In the genomic region with DNA sequence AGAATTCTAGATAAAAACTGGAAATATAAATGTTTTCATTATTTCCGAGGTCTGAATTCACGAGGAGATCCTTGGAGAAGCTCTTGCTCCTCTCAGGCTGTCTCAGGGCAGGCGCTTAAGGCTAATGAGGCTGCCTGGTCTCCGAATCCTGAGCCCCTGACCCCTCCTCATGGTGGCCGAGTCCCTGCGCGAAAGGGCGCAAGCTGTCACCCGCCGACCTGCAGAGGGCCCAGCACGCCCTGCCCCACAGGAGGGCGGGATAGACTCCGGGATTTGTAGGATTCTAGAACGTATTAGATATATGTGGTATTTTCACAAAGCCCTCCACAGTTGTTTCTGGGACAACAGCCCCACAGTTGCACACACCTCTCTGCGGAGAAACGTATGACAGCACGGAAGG, we compare ENCODE assay signal across 37 cellular contexts.
"Had no signal": no experiment of that assay in that cellular context is flagged by ENCODE, and none has a peak within 500 bp of the region (broad histone marks: within the 10 kb centered on the region; RNA-seq: fewer than 3 reads in every experiment).

No MANE protein-coding gene starts in this region.

- H3K9me3 ChIP-seq: adrenal gland, body of pancreas, breast epithelium, MG63, Peyer's patch, SJSA1 had no signal

- H3K36me3 Mint-ChIP-seq: activated CD4-positive, alpha-beta memory T cell treated with anti-CD3 and anti-CD28 coated beads for 36 hours; activated CD8-positive, alpha-beta memory T cell treated with anti-CD3 and anti-CD28 coated beads, Interleukin-2, amount 10 ng/mL, durations not matched to agents 7 days and 5 days; activated naive CD4-positive, alpha-beta T cell treated with anti-CD3 and anti-CD28 coated beads, Interleukin-2, amount 50 U/mL, for 24 hours had no signal

- H3K4me1 Mint-ChIP-seq: activated B cell treated with CpG ODN at 0.5 μM for 24 hours; activated CD8-positive, alpha-beta memory T cell treated with anti-CD3 and anti-CD28 coated beads, Interleukin-2, amount 10 ng/mL, durations not matched to agents 7 days and 5 days; activated naive CD4-positive, alpha-beta T cell treated with anti-CD3 and anti-CD28 coated beads, Interleukin-2, amount 50 U/mL, for 24 hours had no signal

- H3K27me3 ChIP-seq: adrenal gland, body of pancreas, breast epithelium, MG63, Peyer's patch, SJSA1 had no signal

- H3K27me3 Mint-ChIP-seq: activated B cell treated with CpG ODN at 0.5 μM for 24 hours; activated CD4-positive, alpha-beta memory T cell treated with anti-CD3 and anti-CD28 coated beads for 36 hours; activated CD8-positive, alpha-beta memory T cell treated with anti-CD3 and anti-CD28 coated beads, Interleukin-2, amount 10 ng/mL, durations not matched to agents 7 days and 5 days had no signal

- H3K27ac Mint-ChIP-seq: activated B cell treated with CpG ODN at 0.5 μM for 24 hours; activated CD4-positive, alpha-beta memory T cell treated with anti-CD3 and anti-CD28 coated beads for 36 hours; activated CD8-positive, alpha-beta memory T cell treated with anti-CD3 and anti-CD28 coated beads, Interleukin-2, amount 10 ng/mL, durations not matched to agents 7 days and 5 days; activated naive CD4-positive, alpha-beta T cell treated with anti-CD3 and anti-CD28 coated beads, Interleukin-2, amount 50 U/mL, for 24 hours; activated T-helper 2 cell treated with anti-CD3 and anti-CD28 coated beads, Interferon-gamma antibody, Interleukin-2, Interleukin-4, amounts not matched to agents 10 μg/mL and 5 μg/mL and 100 μg/mL, durations not matched to agents 14 hours and 24 hours and 36 hours had no signal

- H3K9me3 Mint-ChIP-seq: activated B cell treated with CpG ODN at 0.5 μM for 24 hours; activated CD4-positive, alpha-beta memory T cell treated with anti-CD3 and anti-CD28 coated beads for 36 hours; activated naive CD4-positive, alpha-beta T cell treated with anti-CD3 and anti-CD28 coated beads, Interleukin-2, amount 50 U/mL, for 24 hours; activated T-helper 2 cell treated with anti-CD3 and anti-CD28 coated beads, Interferon-gamma antibody, Interleukin-2, Interleukin-4, amounts not matched to agents 10 μg/mL and 5 μg/mL and 100 μg/mL, durations not matched to agents 14 hours and 24 hours and 36 hours had no signal

- H3K4me3 Mint-ChIP-seq: activated B cell treated with CpG ODN at 0.5 μM for 24 hours; activated CD4-positive, alpha-beta memory T cell treated with anti-CD3 and anti-CD28 coated beads for 36 hours; activated CD8-positive, alpha-beta memory T cell treated with anti-CD3 and anti-CD28 coated beads, Interleukin-2, amount 10 ng/mL, durations not matched to agents 7 days and 5 days; activated naive CD4-positive, alpha-beta T cell treated with anti-CD3 and anti-CD28 coated beads, Interleukin-2, amount 50 U/mL, for 24 hours had no signal

- H3K27ac ChIP-seq: adrenal gland, body of pancreas, breast epithelium, Peyer's patch, SJSA1, VCaP had no signal

- FAIRE-seq: astrocyte had no signal

- ATAC-seq: activated CD8-positive, alpha-beta memory T cell treated with anti-CD3 and anti-CD28 coated beads, Interleukin-2, amount 10 ng/mL, durations not matched to agents 7 days and 5 days; body of pancreas; PC-3 had no signal

- DNase-seq: activated B cell treated with CpG ODN at 0.5 μM for 24 hours; activated CD4-positive, alpha-beta memory T cell treated with anti-CD3 and anti-CD28 coated beads for 36 hours; activated CD4-positive, alpha-beta T cell treated with anti-CD3 and anti-CD28 coated beads for 4 hours; activated CD4-positive, alpha-beta T cell treated with anti-CD3 and anti-CD28 coated beads, Interleukin-2, amount 50 U/mL, for 1 hour; activated CD4-positive, CD25-positive, alpha-beta regulatory T cell treated with anti-CD3 and anti-CD28 coated beads, Interleukin-2, amount 50 U/mL, for 72 hours; activated CD8-positive, alpha-beta memory T cell treated with anti-CD3 and anti-CD28 coated beads for 24 hours; activated CD8-positive, alpha-beta memory T cell treated with anti-CD3 and anti-CD28 coated beads, Interleukin-2, amount 10 ng/mL, durations not matched to agents 7 days and 5 days; activated CD8-positive, alpha-beta memory T cell treated with anti-CD3 and anti-CD28 coated beads, Interleukin-2, amount 50 U/mL, for 48 hours; activated gamma-delta T cell; activated naive CD4-positive, alpha-beta T cell treated with Interleukin-2 at 50 U/mL for 16 hours; activated T-cell treated with anti-CD3 and anti-CD28 coated beads, Interleukin-2, amount 50 U/mL, for 1 hour; adrenal gland; Kasumi-1; KG1; MG63; NCI-H1048; NCI-H1436 treated with DMSO at 0.1 percent for 48 hours; NCI-H1694 treated with DMSO at 0.1 percent for 48 hours; NCI-H2029; NCI-H345; NCI-H524 treated with DMSO at 0.1 percent for 48 hours; NCI-H748 treated with DMSO at 0.1 percent for 48 hours; NK-92 treated with Interleukin-12 subunit alpha and Interleukin-12 subunit beta, amount 100 ng/mL, for 24 hours; PC-3; Peyer's patch; RPMI8226; SW 1271; T-helper 1 cell; T-helper 2 cell; T-helper 9 cell had no signal

- H3K36me3 ChIP-seq: adrenal gland, breast epithelium, MG63, Peyer's patch, SJSA1 had no signal

- H3K4me3 ChIP-seq: adrenal gland, body of pancreas, breast epithelium, MG63, Peyer's patch, SJSA1 had no signal

- H3K4me1 ChIP-seq: adrenal gland, body of pancreas, breast epithelium, Peyer's patch, SJSA1 had no signal
